In the genomic region with DNA sequence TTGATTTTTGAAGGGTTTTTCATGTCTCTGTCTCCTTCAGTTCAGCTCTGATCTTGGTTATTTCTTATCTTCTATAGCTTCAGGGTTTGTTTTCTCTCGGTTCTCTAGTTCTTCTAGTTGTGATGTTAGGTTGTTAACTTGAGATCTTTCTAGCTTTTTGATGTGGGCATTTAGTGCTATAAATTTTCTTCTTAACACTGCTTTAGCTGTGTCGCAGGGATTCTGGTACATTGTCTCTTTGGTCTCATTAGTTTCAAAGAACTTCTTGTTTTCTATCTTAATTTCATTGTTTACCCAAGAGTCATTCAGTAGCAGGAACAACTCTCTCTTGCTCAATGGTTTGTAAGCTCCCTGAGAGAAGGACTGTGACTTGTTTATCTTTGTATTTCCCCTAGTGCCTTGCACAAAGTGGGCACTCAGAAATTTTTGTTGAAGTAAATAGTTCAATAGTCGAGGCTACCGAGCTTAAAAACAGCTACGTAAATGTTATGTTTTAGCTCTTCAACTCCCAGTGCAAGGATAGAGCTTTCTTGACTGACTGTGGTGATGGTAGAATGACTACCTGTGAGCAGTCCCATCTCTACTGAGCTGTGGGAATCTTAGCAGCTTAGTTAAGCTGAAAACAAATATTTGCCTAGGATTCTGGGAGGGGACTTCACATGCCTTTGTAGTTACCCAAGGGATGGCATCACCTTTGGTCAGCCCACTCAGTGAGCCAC, we compare ENCODE assay signal across 23 cellular contexts.
"Had no signal": no experiment of that assay in that cellular context is flagged by ENCODE, and none has a peak within 500 bp of the region (broad histone marks: within the 10 kb centered on the region; RNA-seq: fewer than 3 reads in every experiment).

No MANE protein-coding gene starts in this region.

- H3K27me3 ChIP-seq: body of pancreas, dorsolateral prefrontal cortex, foreskin keratinocyte, spleen, tibial artery had no signal

- H3K36me3 ChIP-seq: left ventricle myocardium inferior, spleen, tibial artery had no signal

- H3K4me1 ChIP-seq: left ventricle myocardium inferior, parathyroid adenoma, spleen had no signal

- H3K79me2 ChIP-seq: parathyroid adenoma had no signal

- FAIRE-seq: TTC549 had no signal

- H3K4me3 ChIP-seq: body of pancreas, dorsolateral prefrontal cortex, left ventricle myocardium inferior, spleen, tibial artery had no signal

- H3K9ac ChIP-seq: parathyroid adenoma had no signal

- ATAC-seq: activated CD4-positive, alpha-beta T cell treated with anti-CD3 and anti-CD28 coated beads for 36 hours; activated T-helper 17 cell treated with anti-CD3 and anti-CD28 coated beads, Interleukin-2, amount 50 U/mL, for 72 hours; body of pancreas; foreskin keratinocyte; naive thymus-derived CD8-positive, alpha-beta T cell had no signal

- H3K27ac Mint-ChIP-seq: activated CD4-positive, alpha-beta T cell treated with anti-CD3 and anti-CD28 coated beads for 36 hours; activated naive CD8-positive, alpha-beta T cell treated with anti-CD3 and anti-CD28 coated beads for 36 hours; activated T-helper 17 cell treated with anti-CD3 and anti-CD28 coated beads, Interleukin-2, amount 50 U/mL, for 72 hours; naive thymus-derived CD8-positive, alpha-beta T cell; T-helper 2 cell treated with Interferon-gamma antibody and Interleukin-4, amounts not matched to agents 5 μg/mL and 100 μg/mL, for 36 hours had no signal

- H3K4me1 Mint-ChIP-seq: activated CD4-positive, alpha-beta T cell treated with anti-CD3 and anti-CD28 coated beads for 36 hours; activated naive CD8-positive, alpha-beta T cell treated with anti-CD3 and anti-CD28 coated beads for 36 hours; activated T-helper 17 cell treated with anti-CD3 and anti-CD28 coated beads, Interleukin-2, amount 50 U/mL, for 72 hours; naive thymus-derived CD8-positive, alpha-beta T cell had no signal

- H3K27ac ChIP-seq: body of pancreas, dorsolateral prefrontal cortex, foreskin keratinocyte, left ventricle myocardium inferior, parathyroid adenoma, spleen, tibial artery had no signal

- H3K4me3 Mint-ChIP-seq: activated CD4-positive, alpha-beta T cell treated with anti-CD3 and anti-CD28 coated beads for 36 hours; activated naive CD8-positive, alpha-beta T cell treated with anti-CD3 and anti-CD28 coated beads for 36 hours; activated T-helper 17 cell treated with anti-CD3 and anti-CD28 coated beads, Interleukin-2, amount 50 U/mL, for 72 hours; naive thymus-derived CD8-positive, alpha-beta T cell; T-helper 2 cell treated with Interferon-gamma antibody and Interleukin-4, amounts not matched to agents 5 μg/mL and 100 μg/mL, for 36 hours had no signal

- H3K36me3 Mint-ChIP-seq: activated naive CD8-positive, alpha-beta T cell treated with anti-CD3 and anti-CD28 coated beads for 36 hours; naive thymus-derived CD8-positive, alpha-beta T cell had no signal

- H3K9me3 ChIP-seq: body of pancreas, tibial artery had no signal

- H2AFZ ChIP-seq: parathyroid adenoma had no signal

- DNase-seq: activated CD4-positive, alpha-beta T cell treated with anti-CD3 and anti-CD28 coated beads for 36 hours; activated CD4-positive, alpha-beta T cell treated with anti-CD3 and anti-CD28 coated beads, Interleukin-2, amount 50 U/mL, for 48 hours; activated naive CD4-positive, alpha-beta T cell; activated naive CD8-positive, alpha-beta T cell treated with anti-CD3 and anti-CD28 coated beads for 36 hours; activated T-cell treated with anti-CD3 and anti-CD28 coated beads, Interleukin-2, amount 50 U/mL, for 1 hour; amygdala; body of pancreas; caudate nucleus; dorsolateral prefrontal cortex; foreskin keratinocyte; hypothalamus; kidney; left ventricle myocardium inferior; naive thymus-derived CD8-positive, alpha-beta T cell; spleen; stimulated activated CD4-positive, alpha-beta T cell treated with anti-CD3 and anti-CD28 coated beads, Interleukin-4, amount 100 ng/mL, for 4 hours; stimulated activated naive CD4-positive, alpha-beta T cell; substantia nigra; tibial artery had no signal
